In the genomic region with DNA sequence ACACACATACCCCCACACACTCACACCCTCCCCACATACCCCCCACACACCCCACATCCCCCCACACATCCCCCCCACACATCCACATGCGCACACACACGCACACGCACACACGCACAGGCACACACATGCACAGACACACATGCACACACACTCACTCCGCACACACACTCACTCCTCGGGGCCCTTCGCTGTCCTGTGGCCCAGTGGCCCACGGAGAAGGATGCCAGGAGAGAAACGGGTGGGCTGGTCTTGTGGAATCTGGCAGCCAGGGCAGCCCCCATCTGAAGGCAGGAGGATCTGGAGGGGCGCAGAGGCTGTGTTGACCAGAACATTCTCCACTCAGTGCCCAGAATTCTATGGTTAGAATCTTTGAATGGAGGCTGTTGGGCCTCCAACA, we compare ENCODE assay signal across 25 cellular contexts.
"Had no signal": no experiment of that assay in that cellular context is flagged by ENCODE, and none has a peak within 500 bp of the region (broad histone marks: within the 10 kb centered on the region; RNA-seq: fewer than 3 reads in every experiment).

No MANE protein-coding gene starts in this region.

- H3K4me1 Mint-ChIP-seq: immature natural killer cell; stimulated activated naive B cell treated with anti-CD40 and anti-IgM and Interleukin-4, amounts not matched to agents 10 μg/mL and 1 μg/mL and 100 μg/mL, for 72 hours had no signal

- H3K9me3 ChIP-seq: left lung, ovary, prostate gland, tibial nerve, uterus had no signal

- H3K36me3 ChIP-seq: left lung, ovary, prostate gland, tibial nerve, uterus had no signal

- H3K27ac ChIP-seq: left lung, ovary, prostate gland, skin epidermis, tibial nerve, uterus had no signal

- H3K27me3 Mint-ChIP-seq: stimulated activated naive CD8-positive, alpha-beta T cell treated with anti-CD3 and anti-CD28 coated beads, Interleukin-15, Interleukin-2, amounts not matched to agents 100 ng/mL and 50 ng/mL, for 24 hours had no signal

- H3K4me3 ChIP-seq: left lung, lung, ovary, prostate gland, skin epidermis, tibial nerve, uterus had no signal

- H3K27ac Mint-ChIP-seq: immature natural killer cell; naive thymus-derived CD8-positive, alpha-beta T cell; nephron; stimulated activated naive B cell treated with anti-CD40 and anti-IgM and Interleukin-4, amounts not matched to agents 10 μg/mL and 1 μg/mL and 100 μg/mL, for 72 hours; stimulated activated naive CD8-positive, alpha-beta T cell treated with anti-CD3 and anti-CD28 coated beads, Interleukin-15, Interleukin-2, amounts not matched to agents 100 ng/mL and 50 ng/mL, for 24 hours; type B pancreatic cell had no signal

- H3K27me3 ChIP-seq: left lung, ovary, tibial nerve, uterus had no signal

- H3K9me3 Mint-ChIP-seq: naive thymus-derived CD8-positive, alpha-beta T cell; nephron; neural crest cell; stimulated activated naive B cell treated with anti-CD40 and anti-IgM and Interleukin-4, amounts not matched to agents 10 μg/mL and 1 μg/mL and 100 μg/mL, for 72 hours; stimulated activated naive CD8-positive, alpha-beta T cell treated with anti-CD3 and anti-CD28 coated beads, Interleukin-15, Interleukin-2, amounts not matched to agents 100 ng/mL and 50 ng/mL, for 24 hours had no signal

- ATAC-seq: left colon; left lung; naive thymus-derived CD8-positive, alpha-beta T cell; right cardiac atrium; sciatic nerve; stimulated activated naive B cell treated with anti-CD40 and anti-IgM and Interleukin-4, amounts not matched to agents 10 μg/mL and 1 μg/mL and 100 μg/mL, for 72 hours had no signal

- H3K4me3 Mint-ChIP-seq: immature natural killer cell; naive thymus-derived CD8-positive, alpha-beta T cell; nephron; neural crest cell; stimulated activated naive B cell treated with anti-CD40 and anti-IgM and Interleukin-4, amounts not matched to agents 10 μg/mL and 1 μg/mL and 100 μg/mL, for 72 hours; stimulated activated naive CD8-positive, alpha-beta T cell treated with anti-CD3 and anti-CD28 coated beads, Interleukin-15, Interleukin-2, amounts not matched to agents 100 ng/mL and 50 ng/mL, for 24 hours; type B pancreatic cell had no signal

- H3K36me3 Mint-ChIP-seq: immature natural killer cell; naive thymus-derived CD8-positive, alpha-beta T cell; stimulated activated naive B cell treated with anti-CD40 and anti-IgM and Interleukin-4, amounts not matched to agents 10 μg/mL and 1 μg/mL and 100 μg/mL, for 72 hours; type B pancreatic cell had no signal

- DNase-seq: hypothalamus; immature natural killer cell; kidney; left colon; left lung; naive thymus-derived CD8-positive, alpha-beta T cell; ovary; retina; right cardiac atrium; stimulated activated CD4-positive, alpha-beta T cell treated with anti-CD3 and anti-CD28 coated beads, Interleukin-12 subunit alpha, Interleukin-12 subunit beta, amount 100 ng/mL, for 4 hours; stimulated activated CD4-positive, alpha-beta T cell treated with anti-CD3 and anti-CD28 coated beads, Interleukin-15, amount 100 ng/mL, for 24 hours; stimulated activated CD4-positive, alpha-beta T cell treated with anti-CD3 and anti-CD28 coated beads, Interleukin-2, amount 100 ng/mL, for 24 hours; stimulated activated CD4-positive, alpha-beta T cell treated with anti-CD3 and anti-CD28 coated beads, Interleukin-4, amount 100 ng/mL, for 1 hour; stimulated activated naive B cell treated with anti-CD40 and anti-IgM and Interleukin-4, amounts not matched to agents 10 μg/mL and 1 μg/mL and 100 μg/mL, for 72 hours; substantia nigra; uterus had no signal

- H3K4me1 ChIP-seq: left lung, prostate gland, tibial nerve, uterus had no signal
